Comparison of ENCODE assay signal across 17 cellular contexts in genomic region chr6:143708889-143709288, GRCh38.
"Had no signal": no experiment of that assay in that cellular context is flagged by ENCODE, and none has a peak within 500 bp of the region (broad histone marks: within the 10 kb centered on the region; RNA-seq: fewer than 3 reads in every experiment).

No MANE protein-coding gene starts in this region.

- H3K9me3 Mint-ChIP-seq: effector memory CD8-positive, alpha-beta T cell had no signal

- H3K9me3 ChIP-seq: ascending aorta, breast epithelium, heart left ventricle, right lobe of liver had no signal

- H3K36me3 ChIP-seq: ascending aorta, breast epithelium, right lobe of liver had no signal

- H3K4me3 Mint-ChIP-seq: activated naive CD4-positive, alpha-beta T cell treated with anti-CD3 and anti-CD28 coated beads, Interleukin-2, amount 10 ng/mL, durations not matched to agents 7 days and 5 days; effector memory CD8-positive, alpha-beta T cell; immature natural killer cell; nephron progenitor cell; stimulated activated naive CD8-positive, alpha-beta T cell treated with anti-CD3 and anti-CD28 coated beads, Interleukin-15, amount 100 ng/mL, for 72 hours; type B pancreatic cell had no signal

- H3K4me1 ChIP-seq: ascending aorta, breast epithelium, right lobe of liver had no signal

- DNase-seq: activated CD4-positive, CD25-positive, alpha-beta regulatory T cell treated with anti-CD3 and anti-CD28 coated beads, Interleukin-2, amount 50 U/mL, for 72 hours; activated naive CD4-positive, alpha-beta T cell treated with anti-CD3 and anti-CD28 coated beads, Interleukin-2, amount 10 ng/mL, durations not matched to agents 7 days and 5 days; activated T-cell treated with anti-CD3 and anti-CD28 coated beads, Interleukin-2, amount 50 U/mL, for 1 hour; cerebellar nuclear complex; effector memory CD8-positive, alpha-beta T cell; foreskin melanocyte; heart left ventricle; immature natural killer cell; nephron progenitor cell; right lobe of liver; stimulated activated naive CD8-positive, alpha-beta T cell treated with anti-CD3 and anti-CD28 coated beads, Interleukin-15, amount 100 ng/mL, for 72 hours; T-helper 9 cell had no signal

- H3K27ac Mint-ChIP-seq: immature natural killer cell, nephron progenitor cell, type B pancreatic cell had no signal

- H3K27me3 ChIP-seq: ascending aorta, breast epithelium, heart left ventricle, right lobe of liver had no signal

- ATAC-seq: effector memory CD8-positive, alpha-beta T cell; heart left ventricle; stimulated activated naive CD8-positive, alpha-beta T cell treated with anti-CD3 and anti-CD28 coated beads, Interleukin-15, amount 100 ng/mL, for 72 hours had no signal

- H3K27me3 Mint-ChIP-seq: activated naive CD4-positive, alpha-beta T cell treated with anti-CD3 and anti-CD28 coated beads, Interleukin-2, amount 10 ng/mL, durations not matched to agents 7 days and 5 days; effector memory CD8-positive, alpha-beta T cell; type B pancreatic cell had no signal

- H3K27ac ChIP-seq: ascending aorta, breast epithelium, epithelial cell of prostate, right lobe of liver had no signal

- H3K4me1 Mint-ChIP-seq: activated naive CD4-positive, alpha-beta T cell treated with anti-CD3 and anti-CD28 coated beads, Interleukin-2, amount 10 ng/mL, durations not matched to agents 7 days and 5 days; nephron progenitor cell; stimulated activated naive CD8-positive, alpha-beta T cell treated with anti-CD3 and anti-CD28 coated beads, Interleukin-15, amount 100 ng/mL, for 72 hours had no signal

- H3K4me3 ChIP-seq: ascending aorta, breast epithelium, right lobe of liver, smooth muscle cell had no signal
